ENCODE assay signal across 8 cellular contexts in the genomic region with DNA sequence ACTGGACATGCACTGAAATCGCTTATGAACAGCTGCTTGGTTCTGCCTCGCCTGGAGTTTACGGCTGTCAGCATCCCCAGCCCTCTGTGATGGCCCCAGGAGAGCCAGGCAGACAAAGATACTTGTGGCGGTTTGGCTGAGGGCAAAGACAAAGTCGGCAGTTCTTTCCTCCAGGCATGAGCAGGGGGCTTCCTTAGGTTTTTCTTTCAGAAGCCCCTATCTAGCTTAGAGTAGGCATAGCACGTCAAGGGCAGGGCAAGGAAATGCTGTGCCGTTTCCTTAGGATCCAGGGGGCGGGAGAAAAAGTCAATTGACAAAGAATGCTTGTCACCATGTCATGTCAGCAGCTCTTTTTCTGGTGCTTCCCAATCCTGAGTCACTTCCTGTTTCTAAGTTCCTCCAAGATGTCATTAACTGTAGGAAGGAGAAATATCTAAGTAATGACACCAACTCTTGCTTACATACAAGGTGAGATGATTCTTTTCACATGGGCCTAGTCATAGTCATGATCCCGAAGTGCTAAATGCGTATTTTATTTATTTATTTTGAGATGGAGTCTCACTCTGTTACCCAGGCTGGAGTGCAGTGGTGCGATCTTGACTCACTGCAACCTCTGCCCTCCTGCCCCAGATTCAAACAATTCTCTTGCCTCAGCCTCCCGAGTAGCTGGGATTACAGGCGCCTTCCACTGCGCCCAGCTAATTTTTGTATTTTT. TPM values are rescaled to one million over a fixed set of nuclear protein-coding genes. Genes with fewer than 3 reads are reported as not detected.
DNase-seq lines count a peak whose midpoint lies in the region; ATAC-seq and TF ChIP-seq lines count a peak whose summit lies in the region.

No MANE protein-coding gene starts in this region.

- intact Hi-C loops in right cardiac atrium (cut with DNase I): no loop called here

- H3K9me3 ChIP-seq in right cardiac atrium (ENCODE audit: control insufficient read depth, low read length): no peaks in the 10 kb centered on the region
- H3K9me3 ChIP-seq in stomach smooth muscle (ENCODE audit: control insufficient read depth in 2 of 2, low read length in 2 of 2): no peaks in the 10 kb centered on the region

- H3K36me3 Mint-ChIP-seq in WTC11: peaks cover 2% of the 10 kb centered on the region; the same call in 1 of the 2 replicates
- H3K36me3 Mint-ChIP-seq in naive thymus-derived CD8-positive, alpha-beta T cell: no peaks in the 10 kb centered on the region

- CTCF ChIA-PET in WTC11 (lab: Charles Lee): interaction anchor here (0.5 to 1.4 kb wide), 4 partner anchors 16 to 327 kb away, joined by 3 to 11 read pairs (median 4); no protein-coding TSS in a partner anchor

- H3K4me3 Mint-ChIP-seq in WTC11: no peak overlapping the region
- no peak overlapping the region for H3K4me3 Mint-ChIP-seq in naive thymus-derived CD8-positive, alpha-beta T cell

- H3K27me3 ChIP-seq in right cardiac atrium (ENCODE audit: control insufficient read depth, insufficient read depth) (no peaks in the 10 kb centered on the region), stomach smooth muscle (ENCODE audit: control insufficient read depth in 1 of 2, insufficient read depth in 2 of 2, low read length in 2 of 2) (no peaks in the 10 kb centered on the region)

- no peaks in the 10 kb centered on the region for H3K9me3 Mint-ChIP-seq in WTC11
- no peaks in the 10 kb centered on the region for H3K9me3 Mint-ChIP-seq in naive thymus-derived CD8-positive, alpha-beta T cell

- H3K27ac Mint-ChIP-seq in WTC11: peak overlapping the region; percentile 70
- H3K27ac Mint-ChIP-seq in naive thymus-derived CD8-positive, alpha-beta T cell: no peak overlapping the region

- H3K27me3 Mint-ChIP-seq in WTC11 (ENCODE audit: low read depth): no peaks in the 10 kb centered on the region
- H3K27me3 Mint-ChIP-seq in naive thymus-derived CD8-positive, alpha-beta T cell: peaks cover 0 to 4% (median 0%) of the 10 kb centered on the region in 5 donors

- TF ChIP-seq CTCF in WTC11 (IDR thresholded peaks at IDR 0.05): no peak

- peaks cover 11% of the 10 kb centered on the region for H3K4me1 ChIP-seq in right cardiac atrium (ENCODE audit: control insufficient read depth, insufficient read depth, low read length)
- peaks cover 45% of the 10 kb centered on the region for H3K4me1 ChIP-seq in stomach smooth muscle (ENCODE audit: control insufficient read depth, insufficient read depth, low read length)

- peaks cover 2 to 5% of the 10 kb centered on the region in 2 donors for H3K36me3 ChIP-seq in stomach smooth muscle (ENCODE audit: control insufficient read depth in 2 of 2, insufficient read depth in 2 of 2, low read length in 2 of 2)

- DNase-seq in HT-29 (ENCODE audit: low spot score) (peak; percentile 18), WTC11 (ENCODE audit: low spot score) (no peak), right cardiac atrium (peak in 2 of 3 donors; percentile 36 to 43), NCI-H748 treated with DMSO at 0.1 percent for 48 hours (lab: John Stamatoyannopoulos, UW) (no peak)
- DNase-seq in naive thymus-derived CD8-positive, alpha-beta T cell: no peak

- POLR2A ChIA-PET in WTC11 (lab: Charles Lee): interaction anchor here (0.6 kb wide), 1 partner anchor 101 kb away, joined by 3 read pairs; no protein-coding TSS in a partner anchor
- POLR2A ChIA-PET in naive thymus-derived CD8-positive, alpha-beta T cell (lab: Charles Lee): no interaction called here

- peak overlapping the region; percentile 99 for H3K27ac ChIP-seq in right cardiac atrium (ENCODE audit: low read length)
- H3K27ac ChIP-seq in stomach smooth muscle (ENCODE audit: low read length): peak overlapping the region; percentile 78

- peaks cover 22% of the 10 kb centered on the region for H3K4me1 Mint-ChIP-seq in WTC11
- H3K4me1 Mint-ChIP-seq in naive thymus-derived CD8-positive, alpha-beta T cell: no peaks in the 10 kb centered on the region

- 32% methylated on average over 14 of the region's 14 CpGs for WGBS in right cardiac atrium

- peak overlapping the region in 1 of 2 donors; percentile 53 for H3K9ac ChIP-seq in stomach smooth muscle (ENCODE audit: low read length in 2 of 2)

- ATAC-seq in WTC11: no peak; the same call in 1 of the 2 replicates
- peak; percentile 30 to 66 for ATAC-seq in right cardiac atrium
- ATAC-seq in naive thymus-derived CD8-positive, alpha-beta T cell: no peak
- ATAC-seq in HG02970 (IDR thresholded peaks at IDR 0.05; ENCODE audit: low FRiP score, unreplicated experiment): no peak
- no peak for ATAC-seq in HG03280 (IDR thresholded peaks at IDR 0.05; ENCODE audit: unreplicated experiment)

- H3K4me3 ChIP-seq in right cardiac atrium (ENCODE audit: low read length) (no peak overlapping the region), stomach smooth muscle (ENCODE audit: low read length in 2 of 2) (peak overlapping the region in 1 of 2 donors; percentile 29)

TF ChIP-seq in WTC11, 78 proteins besides CTCF, POLR2A, EP300 and RAD21:
- TF ChIP-seq RELA (CRISPR knock-in tag; IDR thresholded peaks at IDR 0.05; ENCODE audit: borderline replicate concordance) (no peak), TP53 (CRISPR knock-in tag; IDR thresholded peaks at IDR 0.05) (no peak), ZNF317 (CRISPR knock-in tag; IDR thresholded peaks at IDR 0.05; ENCODE audit: borderline replicate concordance, low read depth) (no peak), SP1 (CRISPR knock-in tag; conservative IDR thresholded peaks at IDR 0.05) (no peak), KAT7 (CRISPR knock-in tag; IDR thresholded peaks at IDR 0.05; ENCODE audit: borderline replicate concordance) (no peak)
- TF ChIP-seq, protein P1, sequence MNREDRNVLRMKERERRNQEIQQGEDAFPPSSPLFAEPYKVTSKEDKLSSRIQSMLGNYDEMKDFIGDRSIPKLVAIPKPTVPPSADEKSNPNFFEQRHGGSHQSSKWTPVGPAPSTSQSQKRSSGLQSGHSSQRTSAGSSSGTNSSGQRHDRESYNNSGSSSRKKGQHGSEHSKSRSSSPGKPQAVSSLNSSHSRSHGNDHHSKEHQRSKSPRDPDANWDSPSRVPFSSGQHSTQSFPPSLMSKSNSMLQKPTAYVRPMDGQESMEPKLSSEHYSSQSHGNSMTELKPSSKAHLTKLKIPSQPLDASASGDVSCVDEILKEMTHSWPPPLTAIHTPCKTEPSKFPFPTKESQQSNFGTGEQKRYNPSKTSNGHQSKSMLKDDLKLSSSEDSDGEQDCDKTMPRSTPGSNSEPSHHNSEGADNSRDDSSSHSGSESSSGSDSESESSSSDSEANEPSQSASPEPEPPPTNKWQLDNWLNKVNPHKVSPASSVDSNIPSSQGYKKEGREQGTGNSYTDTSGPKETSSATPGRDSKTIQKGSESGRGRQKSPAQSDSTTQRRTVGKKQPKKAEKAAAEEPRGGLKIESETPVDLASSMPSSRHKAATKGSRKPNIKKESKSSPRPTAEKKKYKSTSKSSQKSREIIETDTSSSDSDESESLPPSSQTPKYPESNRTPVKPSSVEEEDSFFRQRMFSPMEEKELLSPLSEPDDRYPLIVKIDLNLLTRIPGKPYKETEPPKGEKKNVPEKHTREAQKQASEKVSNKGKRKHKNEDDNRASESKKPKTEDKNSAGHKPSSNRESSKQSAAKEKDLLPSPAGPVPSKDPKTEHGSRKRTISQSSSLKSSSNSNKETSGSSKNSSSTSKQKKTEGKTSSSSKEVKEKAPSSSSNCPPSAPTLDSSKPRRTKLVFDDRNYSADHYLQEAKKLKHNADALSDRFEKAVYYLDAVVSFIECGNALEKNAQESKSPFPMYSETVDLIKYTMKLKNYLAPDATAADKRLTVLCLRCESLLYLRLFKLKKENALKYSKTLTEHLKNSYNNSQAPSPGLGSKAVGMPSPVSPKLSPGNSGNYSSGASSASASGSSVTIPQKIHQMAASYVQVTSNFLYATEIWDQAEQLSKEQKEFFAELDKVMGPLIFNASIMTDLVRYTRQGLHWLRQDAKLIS (CRISPR knock-in tag; IDR thresholded peaks at IDR 0.05; ENCODE audit: borderline replicate concordance): no peak
- TF ChIP-seq, protein P2, sequence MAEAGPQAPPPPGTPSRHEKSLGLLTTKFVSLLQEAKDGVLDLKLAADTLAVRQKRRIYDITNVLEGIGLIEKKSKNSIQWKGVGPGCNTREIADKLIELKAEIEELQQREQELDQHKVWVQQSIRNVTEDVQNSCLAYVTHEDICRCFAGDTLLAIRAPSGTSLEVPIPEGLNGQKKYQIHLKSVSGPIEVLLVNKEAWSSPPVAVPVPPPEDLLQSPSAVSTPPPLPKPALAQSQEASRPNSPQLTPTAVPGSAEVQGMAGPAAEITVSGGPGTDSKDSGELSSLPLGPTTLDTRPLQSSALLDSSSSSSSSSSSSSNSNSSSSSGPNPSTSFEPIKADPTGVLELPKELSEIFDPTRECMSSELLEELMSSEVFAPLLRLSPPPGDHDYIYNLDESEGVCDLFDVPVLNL (CRISPR knock-in tag; IDR thresholded peaks at IDR 0.05; ENCODE audit: borderline replicate concordance, low read depth): no peak
- TF ChIP-seq, protein P3, sequence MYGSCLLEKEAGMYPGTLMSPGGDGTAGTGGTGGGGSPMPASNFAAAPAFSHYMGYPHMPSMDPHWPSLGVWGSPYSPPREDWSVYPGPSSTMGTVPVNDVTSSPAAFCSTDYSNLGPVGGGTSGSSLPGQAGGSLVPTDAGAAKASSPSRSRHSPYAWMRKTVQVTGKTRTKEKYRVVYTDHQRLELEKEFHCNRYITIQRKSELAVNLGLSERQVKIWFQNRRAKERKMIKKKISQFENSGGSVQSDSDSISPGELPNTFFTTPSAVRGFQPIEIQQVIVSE (CRISPR knock-in tag; IDR thresholded peaks at IDR 0.05; ENCODE audit: borderline replicate concordance): no peak

RNA-seq across cellular contexts. Expression of a gene that starts 35.2 kb away (rescaled TPM):
- total RNA-seq in HT-29 (2014; rRNA removed; shearing (Covaris generic)): not detected in 2 replicates
- total RNA-seq in WTC11 (2021) (102 to 107 TPM (median 104 TPM) in 3 replicates), right cardiac atrium (10 to 100 TPM; 35.2 to 64.0 (median 48.5) TPM)
- polyA plus RNA-seq in right cardiac atrium: 20.8 TPM
- not detected for total RNA-seq in naive thymus-derived CD8-positive, alpha-beta T cell
- polyA plus RNA-seq in naive thymus-derived CD8-positive, alpha-beta T cell: not detected

RNA-seq across cellular contexts. Expression of a gene that starts 36.1 kb away (rescaled TPM):
- 0.05 and 0.20 TPM in 2 replicates for total RNA-seq in HT-29 (2014; rRNA removed; shearing (Covaris generic))
- total RNA-seq in WTC11 (2021) (3.0 to 4.1 TPM (median 3.2 TPM) in 3 replicates), right cardiac atrium (10 to 100 TPM in 3 of 4 donors, 1 to 10 TPM in 1; 9.5 to 43.3 (median 34.0) TPM)
- 21.5 TPM for polyA plus RNA-seq in right cardiac atrium
- under 1 TPM; 0.86 to 0.93 TPM for total RNA-seq in naive thymus-derived CD8-positive, alpha-beta T cell
- polyA plus RNA-seq in naive thymus-derived CD8-positive, alpha-beta T cell: under 1 TPM; 0.17 to 0.46 (median 0.19) TPM

RNA-seq across cellular contexts. Expression of a gene that starts 52.8 kb away (rescaled TPM):
- total RNA-seq in HT-29 (2014; rRNA removed; shearing (Covaris generic)): not detected in 2 replicates
- total RNA-seq in WTC11 (2021) (not detected in 3 replicates), right cardiac atrium (1 to 10 TPM; 1.6 to 5.5 (median 3.6) TPM)
- polyA plus RNA-seq in right cardiac atrium: 10.3 TPM
- not detected for total RNA-seq in naive thymus-derived CD8-positive, alpha-beta T cell
- under 1 TPM in 2 of 3 donors, not detected in 1; 0.35 to 0.75 TPM for polyA plus RNA-seq in naive thymus-derived CD8-positive, alpha-beta T cell

Comparison
In these comparisons a context has a peak if more than half of its experiments do, and no peak if none do; other contexts are left out.
1. DNase-seq: peak in HT-29 (single experiment) and right cardiac atrium (2 of 3); none in WTC11 (single experiment), naive thymus-derived CD8-positive, alpha-beta T cell (0 of 10) and NCI-H748 treated with DMSO at 0.1 percent for 48 hours (single experiment).
2. ATAC-seq: peak in right cardiac atrium (2 of 2); none in WTC11 (single experiment), naive thymus-derived CD8-positive, alpha-beta T cell (0 of 2), HG02970 (single experiment) and HG03280 (single experiment).
3. RNA of a gene that starts 35.2 kb away (total RNA-seq): 102 to 107 TPM in WTC11 and 35.2 to 64.0 TPM in right cardiac atrium; not detected in naive thymus-derived CD8-positive, alpha-beta T cell and not detected in HT-29; every median in the first group is over 10 times any median in the second.